ENCODE assay signal across 12 cellular contexts in the genomic region with DNA sequence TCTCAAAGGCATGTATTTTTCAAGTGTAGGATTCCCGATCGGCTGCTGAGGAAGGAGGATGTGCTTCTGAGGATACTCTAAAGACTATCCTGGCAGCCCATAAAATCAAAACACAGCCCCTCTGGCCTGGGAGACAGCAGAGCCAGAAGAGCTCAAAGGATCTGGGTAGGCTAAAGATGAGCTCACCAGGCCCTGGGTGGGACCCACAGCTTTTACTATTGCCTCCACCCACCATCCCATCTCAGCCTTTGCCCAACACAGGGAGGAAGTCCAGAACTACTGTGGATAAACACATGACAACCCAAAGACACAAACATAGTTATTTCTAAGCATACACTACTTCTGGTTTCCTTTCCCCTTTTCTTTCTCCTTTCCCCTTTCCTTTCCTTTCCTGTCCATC.
DNase-seq lines count a peak whose midpoint lies in the region; ATAC-seq and TF ChIP-seq lines count a peak whose summit lies in the region.
"Had no signal": no experiment of that assay in that cellular context is flagged by ENCODE, and none has a peak within 500 bp of the region (broad histone marks: within the 10 kb centered on the region; RNA-seq: fewer than 3 reads in every experiment).

No MANE protein-coding gene starts in this region.

- no peaks in the 10 kb centered on the region for H3K9me3 ChIP-seq in Panc1 (ENCODE audit: control insufficient read depth, insufficient read depth, low read depth, low read length)
- H3K9me3 ChIP-seq in naive thymus-derived CD4-positive, alpha-beta T cell (ENCODE audit: control insufficient read depth in 2 of 3, low read length in 3 of 3): no peaks in the 10 kb centered on the region
- H3K9me3 ChIP-seq in upper lobe of left lung: no peaks in the 10 kb centered on the region

- no peaks in the 10 kb centered on the region for H3K27me3 Mint-ChIP-seq in naive thymus-derived CD4-positive, alpha-beta T cell
- H3K27me3 Mint-ChIP-seq: activated CD4-positive, alpha-beta T cell treated with anti-CD3 and anti-CD28 coated beads, Interleukin-2, amount 10 ng/mL, durations not matched to agents 7 days and 5 days; activated naive CD8-positive, alpha-beta T cell had no signal

- peak in 1 of 4 donors; percentile 69 for TF ChIP-seq EP300 in upper lobe of left lung (IDR thresholded peaks at IDR 0.05)

- TF ChIP-seq CTCF in Panc1 (IDR thresholded peaks at IDR 0.05): no peak
- no peak for TF ChIP-seq CTCF in upper lobe of left lung (IDR thresholded peaks at IDR 0.05)

- H3K27me3 ChIP-seq in Panc1 (ENCODE audit: control insufficient read depth, insufficient read depth, low read length): no peaks in the 10 kb centered on the region
- no peaks in the 10 kb centered on the region for H3K27me3 ChIP-seq in naive thymus-derived CD4-positive, alpha-beta T cell (ENCODE audit: control insufficient read depth in 2 of 2, insufficient read depth in 2 of 2, low read length in 2 of 2)
- no peaks in the 10 kb centered on the region for H3K27me3 ChIP-seq in upper lobe of left lung

- intact Hi-C loops in Panc1 (cut with micrococcal nuclease; ENCODE audit: unreplicated experiment): no loop called here
- intact Hi-C loops in naive thymus-derived CD4-positive, alpha-beta T cell (cut with micrococcal nuclease): no loop called here

- no peaks in the 10 kb centered on the region for H3K9me3 Mint-ChIP-seq in naive thymus-derived CD4-positive, alpha-beta T cell
- H3K9me3 Mint-ChIP-seq: activated CD4-positive, alpha-beta T cell treated with anti-CD3 and anti-CD28 coated beads, Interleukin-2, amount 10 ng/mL, durations not matched to agents 7 days and 5 days had no signal

- in situ Hi-C loops in Panc1 (cut with HindIII; ENCODE audit: low pct_unique_long_range_greater_than_20kb, low sequenced_read_pairs): no loop called here

- H3K4me1 Mint-ChIP-seq in naive thymus-derived CD4-positive, alpha-beta T cell: peaks cover 0 to 18% (median 3%) of the 10 kb centered on the region in 7 donors

- H3K27ac ChIP-seq in Panc1 (ENCODE audit: low read length): peak overlapping the region; percentile 2; the same call in 1 of the 2 replicates
- no peak overlapping the region for H3K27ac ChIP-seq in naive thymus-derived CD4-positive, alpha-beta T cell (ENCODE audit: low read depth, low read length)
- H3K27ac ChIP-seq in upper lobe of left lung: peak overlapping the region; percentile 81 to 85 (median 83)

- no peak overlapping the region for H3K4me3 Mint-ChIP-seq in naive thymus-derived CD4-positive, alpha-beta T cell
- H3K4me3 Mint-ChIP-seq: activated CD4-positive, alpha-beta T cell treated with anti-CD3 and anti-CD28 coated beads, Interleukin-2, amount 10 ng/mL, durations not matched to agents 7 days and 5 days; activated naive CD8-positive, alpha-beta T cell had no signal

- POLR2A ChIA-PET in Panc1 (lab: Charles Lee): no interaction called here
- POLR2A ChIA-PET in naive thymus-derived CD4-positive, alpha-beta T cell (lab: Charles Lee): no interaction called here

- H3K4me3 ChIP-seq in Panc1 (ENCODE audit: low read depth in 2 of 2, low read length in 2 of 2) (no peak overlapping the region), upper lobe of left lung (no peak overlapping the region)
- H3K4me3 ChIP-seq in naive thymus-derived CD4-positive, alpha-beta T cell (ENCODE audit: low read length): no peak overlapping the region

- CTCF ChIA-PET in Panc1 (lab: Charles Lee): no interaction called here
- CTCF ChIA-PET in naive thymus-derived CD4-positive, alpha-beta T cell (lab: Charles Lee): no interaction called here

- TF ChIP-seq POLR2A in upper lobe of left lung (IDR thresholded peaks at IDR 0.05): peak in 1 of 4 donors; percentile 41

- ATAC-seq in Panc1 (no peak), upper lobe of left lung (ENCODE audit: low FRiP score in 2 of 2) (peak; percentile 72 to 96), GM21528 (IDR thresholded peaks at IDR 0.05; ENCODE audit: low FRiP score, unreplicated experiment) (no peak)
- peak; percentile 82 for ATAC-seq in naive thymus-derived CD4-positive, alpha-beta T cell
- ATAC-seq: HCT116 had no signal

- BruUV-seq in Panc1 (replicated peaks; lab: Mats Ljungman, UMichigan): TSS peak; percentile 52

- H3K36me3 ChIP-seq in Panc1 (ENCODE audit: control insufficient read depth, insufficient read depth, low read length): no peaks in the 10 kb centered on the region
- no peaks in the 10 kb centered on the region for H3K36me3 ChIP-seq in naive thymus-derived CD4-positive, alpha-beta T cell (ENCODE audit: control insufficient read depth in 2 of 3, insufficient read depth in 3 of 3, low read length in 3 of 3)
- no peaks in the 10 kb centered on the region for H3K36me3 ChIP-seq in upper lobe of left lung

- whole genome bisulfite sequencing in upper lobe of left lung, 2 donors: 35 to 39% methylated on average over 2 of the region's 2 CpGs

- no peak overlapping the region for H3K27ac Mint-ChIP-seq in naive thymus-derived CD4-positive, alpha-beta T cell
- H3K27ac Mint-ChIP-seq: activated CD4-positive, alpha-beta T cell treated with anti-CD3 and anti-CD28 coated beads, Interleukin-2, amount 10 ng/mL, durations not matched to agents 7 days and 5 days; activated naive CD8-positive, alpha-beta T cell had no signal

- peaks cover under 1 to 41% (median 20%) of the 10 kb centered on the region in 5 donors for H3K36me3 Mint-ChIP-seq in naive thymus-derived CD4-positive, alpha-beta T cell

- H3K4me1 ChIP-seq in Panc1 (ENCODE audit: control insufficient read depth, insufficient read depth, low read length) (peaks cover 15% of the 10 kb centered on the region), upper lobe of left lung (peaks cover 35 to 48% (median 39%) of the 10 kb centered on the region in 4 donors)
- H3K4me1 ChIP-seq in naive thymus-derived CD4-positive, alpha-beta T cell (ENCODE audit: control insufficient read depth in 2 of 2, insufficient read depth in 2 of 2, low read length in 2 of 2): no peaks in the 10 kb centered on the region

- DNase-seq in Panc1 (ENCODE audit: low read depth, low spot score) (no peak), fibroblast of the conjunctiva (ENCODE audit: low read depth) (peak; percentile 26), upper lobe of left lung (peak in 1 of 2 donors; percentile 73), NCI-H510A (lab: John Stamatoyannopoulos, UW) (no peak), hepatic stellate cell (ENCODE audit: low spot score) (no peak)
- DNase-seq in naive thymus-derived CD4-positive, alpha-beta T cell: no peak
- no peak for DNase-seq in stimulated activated CD4-positive, alpha-beta T cell treated with anti-CD3 and anti-CD28 coated beads, Interleukin-1b, Interleukin-23, amount 100 ng/mL, for 48 hours
- DNase-seq: activated CD4-positive, alpha-beta T cell treated with anti-CD3 and anti-CD28 coated beads, Interleukin-2, amount 10 ng/mL, durations not matched to agents 7 days and 5 days; NCI-H187 treated with DMSO at 0.1 percent for 48 hours had no signal

Comparison
In these comparisons a context has a peak if more than half of its experiments do, and no peak if none do; other contexts are left out.
1. ATAC-seq: peak in naive thymus-derived CD4-positive, alpha-beta T cell (single experiment) and upper lobe of left lung (2 of 2); none in Panc1 (single experiment) and GM21528 (single experiment).